In genomic region chr6:121522265-121522664, GRCh38 we compare ENCODE assay signal across 12 cellular contexts.
A peak's percentile ranks its signal among the peaks of the same experiment; 100 is the strongest.
DNase-seq lines count a peak whose midpoint lies in the region; ATAC-seq and TF ChIP-seq lines count a peak whose summit lies in the region.
"Had no signal": no experiment of that assay in that cellular context is flagged by ENCODE, and none has a peak within 500 bp of the region (broad histone marks: within the 10 kb centered on the region; RNA-seq: fewer than 3 reads in every experiment).

No MANE protein-coding gene starts in this region.

- no peaks in the 10 kb centered on the region for H3K79me1 ChIP-seq in neuronal stem cell (ENCODE audit: low read depth, low read length)

- H2AK5ac ChIP-seq in neuronal stem cell (ENCODE audit: low read depth, low read length), result no peak overlapping the region

- CTCF ChIA-PET in AG04449 (lab: Yijun Ruan, JAX) (interaction anchor here (0.8 to 1.8 kb wide), 8 partner anchors 11 to 510 kb away, joined by 3 to 6 read pairs (median 4); no protein-coding TSS in a partner anchor), Calu3 (lab: Charles Lee) (interaction anchor here (0.7 kb wide), 1 partner anchor 131 kb away, joined by 3 read pairs; no protein-coding TSS in a partner anchor)

- no peak overlapping the region for H4K91ac ChIP-seq in neuronal stem cell (ENCODE audit: low read depth, low read length, poor library complexity)

- peaks cover 0 to 2% of the 10 kb centered on the region in 2 donors for H3K9me3 ChIP-seq in neuronal stem cell (replicated peaks in 1 of 2; ENCODE audit: control insufficient read depth in 2 of 2, insufficient read depth in 1 of 2, low read depth in 1 of 2, low read length in 2 of 2)

- no peaks in the 10 kb centered on the region for H3K27me3 ChIP-seq in neuronal stem cell (ENCODE audit: control insufficient read depth in 3 of 3, insufficient read depth in 3 of 3, low read depth in 1 of 3, low read length in 3 of 3)
- H3K27me3 ChIP-seq: dorsolateral prefrontal cortex had no signal

- H2BK5ac ChIP-seq in neuronal stem cell (ENCODE audit: low read length), result no peak overlapping the region

- no peak overlapping the region for H3K4ac ChIP-seq in neuronal stem cell (ENCODE audit: low read length)

- no peak overlapping the region for H3K4me2 ChIP-seq in neuronal stem cell (ENCODE audit: insufficient read depth, low read length, poor library complexity, severe bottlenecking)

- ATAC-seq in HG03139 (IDR thresholded peaks at IDR 0.05; ENCODE audit: unreplicated experiment), result no peak

- no peak overlapping the region for H3K9ac ChIP-seq in neuronal stem cell (ENCODE audit: low read depth, low read length, poor library complexity)

- H3K4me1 Mint-ChIP-seq in Calu3 (ENCODE audit: low read depth, unreplicated experiment), result peaks cover 14% of the 10 kb centered on the region
- H3K4me1 Mint-ChIP-seq: activated CD4-positive, alpha-beta T cell treated with anti-CD3 and anti-CD28 coated beads, Interleukin-2, amount 10 ng/mL, durations not matched to agents 7 days and 5 days; CD4-positive, CD25-positive, alpha-beta regulatory T cell had no signal

- BruUV-seq in Calu3 (replicated peaks; lab: Mats Ljungman, UMichigan), result no TSS peak

- H2BK15ac ChIP-seq in neuronal stem cell (ENCODE audit: low read length), result no peak overlapping the region

- H3K18ac ChIP-seq in neuronal stem cell (ENCODE audit: low read length), result no peak overlapping the region

- H3K27ac Mint-ChIP-seq in Calu3 (ENCODE audit: unreplicated experiment), result no peak overlapping the region
- H3K27ac Mint-ChIP-seq: activated CD4-positive, alpha-beta T cell treated with anti-CD3 and anti-CD28 coated beads, Interleukin-2, amount 10 ng/mL, durations not matched to agents 7 days and 5 days; CD4-positive, CD25-positive, alpha-beta regulatory T cell had no signal

- DNase-seq in AG04449 (ENCODE audit: low read depth, low spot score) (peak; percentile 93), NCI-H226 (peak; percentile 88), epithelial cell of proximal tubule (ENCODE audit: low read depth) (peak; percentile 81), neuronal stem cell (ENCODE audit: low spot score) (no peak), T-helper 1 cell (no peak), Calu3 (no peak), germinal center (ENCODE audit: low spot score) (no peak)
- DNase-seq: activated CD4-positive, alpha-beta T cell treated with anti-CD3 and anti-CD28 coated beads, Interleukin-2, amount 10 ng/mL, durations not matched to agents 7 days and 5 days; CD4-positive, CD25-positive, alpha-beta regulatory T cell; dorsolateral prefrontal cortex; stimulated activated naive CD4-positive, alpha-beta T cell had no signal

- peak overlapping the region; percentile 66 for H2AFZ ChIP-seq in neuronal stem cell (ENCODE audit: low read length)

- H3K27ac ChIP-seq in neuronal stem cell (replicated peaks; ENCODE audit: low read length), result no peak overlapping the region

- H3K14ac ChIP-seq in neuronal stem cell (ENCODE audit: low read length), result no peak overlapping the region

- intact Hi-C loops in Calu3 (cut with micrococcal nuclease; ENCODE audit: unreplicated experiment), result loop anchor here (5.0 kb wide), 1 partner anchor 85 kb away; the partner anchor contains the start of gene GJA1

- H3K4me3 ChIP-seq in AG04449 (ENCODE audit: low read depth, low read length), result peak overlapping the region; percentile 24; the same call in 1 of the 2 replicates
- no peak overlapping the region for H3K4me3 ChIP-seq in epithelial cell of proximal tubule (ENCODE audit: low read depth, low read length)
- H3K4me3 ChIP-seq in neuronal stem cell (ENCODE audit: low read length in 2 of 2), result no peak overlapping the region
- H3K4me3 ChIP-seq: dorsolateral prefrontal cortex had no signal

- WGBS in neuronal stem cell (ENCODE audit: extremely low coverage in 2 of 2, insufficient read length in 2 of 2, insufficient replicate concordance in 1 of 2), 2 donors, result no CpG with 5 or more reads among the region's 2 CpGs

- no peak overlapping the region for H2BK12ac ChIP-seq in neuronal stem cell (ENCODE audit: low read length)

- no peak overlapping the region for H4K8ac ChIP-seq in neuronal stem cell (ENCODE audit: low read depth, low read length)

- no peaks in the 10 kb centered on the region for H3K36me3 ChIP-seq in neuronal stem cell (replicated peaks in 1 of 2; ENCODE audit: control insufficient read depth in 2 of 2, insufficient read depth in 2 of 2, low read length in 2 of 2)

- peaks cover 7 to 25% of the 10 kb centered on the region in 2 donors for H3K4me1 ChIP-seq in neuronal stem cell (ENCODE audit: control insufficient read depth in 2 of 2, insufficient read depth in 1 of 2, low read depth in 1 of 2, low read length in 2 of 2)

- H3K36me3 Mint-ChIP-seq in Calu3 (ENCODE audit: insufficient read depth, unreplicated experiment), result peaks cover 8% of the 10 kb centered on the region
- H3K36me3 Mint-ChIP-seq: CD4-positive, CD25-positive, alpha-beta regulatory T cell had no signal

- TF ChIP-seq CTCF in AG04449 (IDR thresholded peaks at IDR 0.05; ENCODE audit: insufficient read depth, low read length, missing control alignments), result no peak
- TF ChIP-seq CTCF in epithelial cell of proximal tubule (conservative IDR thresholded peaks at IDR 0.05; ENCODE audit: low read depth, low read length), result no peak
- no peak for TF ChIP-seq CTCF in Calu3 (IDR thresholded peaks at IDR 0.05; ENCODE audit: unreplicated experiment)

- H3K4me3 Mint-ChIP-seq in Calu3 (ENCODE audit: low read depth, unreplicated experiment), result no peak overlapping the region
- H3K4me3 Mint-ChIP-seq: activated CD4-positive, alpha-beta T cell treated with anti-CD3 and anti-CD28 coated beads, Interleukin-2, amount 10 ng/mL, durations not matched to agents 7 days and 5 days; CD4-positive, CD25-positive, alpha-beta regulatory T cell had no signal

- no peaks in the 10 kb centered on the region for H3K27me3 Mint-ChIP-seq in Calu3 (ENCODE audit: unreplicated experiment)
- H3K27me3 Mint-ChIP-seq: activated CD4-positive, alpha-beta T cell treated with anti-CD3 and anti-CD28 coated beads, Interleukin-2, amount 10 ng/mL, durations not matched to agents 7 days and 5 days; CD4-positive, CD25-positive, alpha-beta regulatory T cell had no signal

- H3K23ac ChIP-seq in neuronal stem cell (ENCODE audit: low read depth, low read length, poor library complexity), result no peak overlapping the region

- H3K9me3 Mint-ChIP-seq in Calu3 (ENCODE audit: low read depth, unreplicated experiment), result no peaks in the 10 kb centered on the region
- H3K9me3 Mint-ChIP-seq: activated CD4-positive, alpha-beta T cell treated with anti-CD3 and anti-CD28 coated beads, Interleukin-2, amount 10 ng/mL, durations not matched to agents 7 days and 5 days had no signal

- H2BK120ac ChIP-seq in neuronal stem cell (ENCODE audit: low read depth, low read length), result no peak overlapping the region

- POLR2A ChIA-PET in AG04449 (lab: Yijun Ruan, JAX), result interaction anchor here (0.6 to 1.9 kb wide), 6 partner anchors 82 to 328 kb away, joined by 3 to 26 read pairs (median 3); partner anchors contain the start of gene GJA1

Comparison
In these comparisons a context has a peak if more than half of its experiments do, and no peak if none do; other contexts are left out.
1. DNase-seq: peak in AG04449 (single experiment), NCI-H226 (single experiment) and epithelial cell of proximal tubule (single experiment); none in neuronal stem cell (single experiment), T-helper 1 cell (0 of 5), Calu3 (single experiment) and germinal center (single experiment).